ENCODE assay signal across 10 cellular contexts in the genomic region with DNA sequence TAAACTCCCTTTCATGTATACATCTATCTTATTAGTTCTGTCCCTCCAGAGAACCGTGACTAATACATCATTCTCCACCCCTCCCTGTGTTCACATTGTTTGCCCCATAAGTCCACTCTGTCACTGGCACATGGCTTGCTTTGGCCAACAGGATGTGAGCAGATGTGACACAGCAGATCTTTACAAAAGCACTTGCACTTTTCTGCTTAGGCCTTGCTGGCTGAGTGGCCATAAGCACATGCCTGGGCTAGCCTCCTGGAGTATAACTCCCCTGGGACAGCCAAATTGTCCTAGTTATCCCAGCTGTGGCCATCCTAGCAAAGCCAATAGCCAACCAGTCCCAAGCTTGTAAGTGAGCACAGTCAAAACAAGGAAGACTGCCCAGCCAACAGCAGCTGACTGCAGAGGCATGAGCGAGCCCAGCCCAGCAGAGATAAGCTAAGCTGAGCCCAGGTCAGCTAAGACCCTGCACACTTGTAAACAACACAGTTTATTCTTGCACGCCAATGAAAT. TPM values are rescaled to one million over a fixed set of nuclear protein-coding genes. Genes with fewer than 3 reads are reported as not detected.
DNase-seq lines count a peak whose midpoint lies in the region; ATAC-seq and TF ChIP-seq lines count a peak whose summit lies in the region.
"Had no signal": no experiment of that assay in that cellular context is flagged by ENCODE, and none has a peak within 500 bp of the region (broad histone marks: within the 10 kb centered on the region; RNA-seq: fewer than 3 reads in every experiment).

No MANE protein-coding gene starts in this region.

- H3K4me3 ChIP-seq in brain microvascular endothelial cell (ENCODE audit: low read depth, low read length) (no peak overlapping the region), neural progenitor cell (no peak overlapping the region), vagina (no peak overlapping the region)
- H3K4me3 ChIP-seq: SK-N-MC had no signal

- intact Hi-C loops in vagina (cut with DNase I), result no loop called here

- no peak overlapping the region for H3K4me2 ChIP-seq in neural progenitor cell

- TF ChIP-seq CTCF in brain microvascular endothelial cell (IDR thresholded peaks at IDR 0.05; ENCODE audit: low read depth, low read length, missing control alignments), result no peak
- no peak for TF ChIP-seq CTCF in neural progenitor cell (IDR thresholded peaks at IDR 0.05)
- no peak for TF ChIP-seq CTCF in GM20000 (IDR thresholded peaks at IDR 0.05; ENCODE audit: extremely low read depth, missing control alignments)
- no peak for TF ChIP-seq CTCF in vagina (IDR thresholded peaks at IDR 0.05)

- H3K9me3 ChIP-seq in neural progenitor cell (ENCODE audit: low read depth) (no peaks in the 10 kb centered on the region), vagina (no peaks in the 10 kb centered on the region)

- H3K9ac ChIP-seq in neural progenitor cell, result no peak overlapping the region

- no peaks in the 10 kb centered on the region for H4K20me1 ChIP-seq in neural progenitor cell (ENCODE audit: low read depth)

- peak overlapping the region; percentile 58 for H3K27ac Mint-ChIP-seq in neural progenitor cell

- in situ Hi-C loops in brain microvascular endothelial cell (cut with HindIII; ENCODE audit: low pct_ligation_motif_present, low sequenced_read_pairs), result no loop called here

- peaks cover 23% of the 10 kb centered on the region for H3K4me1 Mint-ChIP-seq in neural progenitor cell

- no peaks in the 10 kb centered on the region for H3K9me3 Mint-ChIP-seq in neural progenitor cell

- H3F3A ChIP-seq in neural progenitor cell (ENCODE audit: low read depth), result peaks cover 10% of the 10 kb centered on the region

- no peaks in the 10 kb centered on the region for H3K79me2 ChIP-seq in neural progenitor cell (ENCODE audit: low read depth)

- H3K36me3 Mint-ChIP-seq in neural progenitor cell, result no peaks in the 10 kb centered on the region

- peaks cover 17% of the 10 kb centered on the region for H3K4me1 ChIP-seq in neural progenitor cell
- peaks cover 14% of the 10 kb centered on the region for H3K4me1 ChIP-seq in vagina

- no peaks in the 10 kb centered on the region for H3K27me3 ChIP-seq in brain microvascular endothelial cell (replicated peaks)
- no peaks in the 10 kb centered on the region for H3K27me3 ChIP-seq in neural progenitor cell
- H3K27me3 ChIP-seq in vagina, result no peaks in the 10 kb centered on the region

- H2AFZ ChIP-seq in neural progenitor cell (replicated peaks), result no peak overlapping the region

- H3K27ac ChIP-seq in brain microvascular endothelial cell (no peak overlapping the region), neural progenitor cell (no peak overlapping the region), vagina (no peak overlapping the region)
- H3K27ac ChIP-seq: SK-N-MC had no signal

- H3K36me3 ChIP-seq in brain microvascular endothelial cell (replicated peaks) (no peaks in the 10 kb centered on the region), neural progenitor cell (no peaks in the 10 kb centered on the region), vagina (no peaks in the 10 kb centered on the region)

- TF ChIP-seq POLR2A in vagina (IDR thresholded peaks at IDR 0.05), result no peak

- ATAC-seq in GM19023 (IDR thresholded peaks at IDR 0.05; ENCODE audit: unreplicated experiment) (peak; percentile 73), HG03354 (IDR thresholded peaks at IDR 0.05; ENCODE audit: poor library complexity, severe bottlenecking, unreplicated experiment) (peak; percentile 69)

- no peak overlapping the region for H3K4me3 Mint-ChIP-seq in neural progenitor cell

- DNase-seq in brain microvascular endothelial cell (peak; percentile 40), neural progenitor cell (ENCODE audit: low spot score) (no peak), SKM-1 treated with dmso at 0.1 percent for 144 hours (lab: John Stamatoyannopoulos, UW; ENCODE audit: unreplicated experiment) (no peak), GM20000 (ENCODE audit: low spot score) (no peak), vagina (ENCODE audit: extremely low spot score in 2 of 2) (no peak)
- DNase-seq: activated naive CD4-positive, alpha-beta T cell treated with anti-CD3 and anti-CD28 coated beads, Interleukin-2, amount 50 U/mL, for 16 hours; stimulated activated CD4-positive, alpha-beta T cell treated with anti-CD3 and anti-CD28 coated beads, Interleukin-1b, Interleukin-23, amount 100 ng/mL, for 48 hours had no signal

- peaks cover 7% of the 10 kb centered on the region for H3K27me3 Mint-ChIP-seq in neural progenitor cell (ENCODE audit: insufficient read depth, low read depth)

RNA-seq across cellular contexts. Expression of a gene that starts 9.7 kb away (rescaled TPM):
- total RNA-seq in neural progenitor cell (ENCODE audit: low replicate concordance) (172 and 246 TPM in 2 replicates), vagina (48.6 TPM)
